Comparison of ENCODE assay signal across 24 cellular contexts in genomic region chr21:44957047-44957831, GRCh38. TPM values are rescaled to one million over a fixed set of nuclear protein-coding genes. Genes with fewer than 3 reads are reported as not detected.
DNase-seq lines count a peak whose midpoint lies in the region; ATAC-seq, FAIRE-seq and TF ChIP-seq lines count a peak whose summit lies in the region.
"Had no signal": no experiment of that assay in that cellular context is flagged by ENCODE, and none has a peak within 500 bp of the region (broad histone marks: within the 10 kb centered on the region; RNA-seq: fewer than 3 reads in every experiment).

No MANE protein-coding gene starts in this region.

- H3K27me3 ChIP-seq in H1 (replicated peaks in 1 of 4; ENCODE audit: control insufficient read depth in 3 of 4, extremely low read depth in 1 of 4, insufficient read depth in 3 of 4, low read length in 3 of 4) (no peaks in the 10 kb centered on the region), lower lobe of right lung (ENCODE audit: low read depth) (no peaks in the 10 kb centered on the region), tibial artery (no peaks in the 10 kb centered on the region)
- H3K27me3 ChIP-seq: colonic mucosa, gastrocnemius medialis, left lung had no signal

- no peaks in the 10 kb centered on the region for H3K9me3 Mint-ChIP-seq in activated CD8-positive, alpha-beta T cell treated with anti-CD3 and anti-CD28 coated beads, Interleukin-2, amount 10 ng/mL, durations not matched to agents 7 days and 5 days (ENCODE audit: insufficient read depth)
- H3K9me3 Mint-ChIP-seq in activated CD8-positive, alpha-beta T cell treated with anti-CD3 and anti-CD28 coated beads for 36 hours, result no peaks in the 10 kb centered on the region
- H3K9me3 Mint-ChIP-seq in HFFc6, result no peaks in the 10 kb centered on the region

- H4K20me1 ChIP-seq in H1 (replicated peaks in 1 of 2; ENCODE audit: control insufficient read depth in 1 of 2, insufficient read depth in 2 of 2, low read length in 2 of 2), result peaks cover 19 to 51% of the 10 kb centered on the region in 2 experiments

- DNase-seq in activated CD8-positive, alpha-beta T cell treated with anti-CD3 and anti-CD28 coated beads, Interleukin-2, amount 10 ng/mL, durations not matched to agents 7 days and 5 days, result no peak
- DNase-seq in activated CD8-positive, alpha-beta T cell treated with anti-CD3 and anti-CD28 coated beads for 36 hours, result no peak
- no peak for DNase-seq in H1 (ENCODE audit: low read depth in 1 of 2, low spot score in 2 of 2)
- DNase-seq in lower lobe of right lung, result peak; percentile 38
- DNase-seq in tibial artery, result peak in 1 of 2 donors; percentile 72
- DNase-seq in COLO668 (lab: John Stamatoyannopoulos, UW; ENCODE audit: unreplicated experiment), result no peak
- DNase-seq in HFFc6, result no peak
- DNase-seq: activated CD4-positive, alpha-beta T cell treated with anti-CD3 and anti-CD28 coated beads for 36 hours; activated CD8-positive, alpha-beta memory T cell treated with anti-CD3 and anti-CD28 coated beads, Interleukin-2, amount 50 U/mL, for 48 hours; C1 segment of cervical spinal cord; colonic mucosa; DMS 273 treated with DMSO at 0.1 percent for 48 hours; gastrocnemius medialis; GDM1; NCI-H1417; NCI-H526; PC-9; small intestine; stimulated activated CD4-positive, alpha-beta T cell treated with anti-CD3 and anti-CD28 coated beads, Interleukin-4, amount 100 ng/mL, for 24 hours; substantia nigra had no signal

- H3K9me3 ChIP-seq in H1 (ENCODE audit: insufficient read depth in 2 of 2, low read depth in 1 of 2, low read length in 1 of 2), result no peaks in the 10 kb centered on the region
- no peaks in the 10 kb centered on the region for H3K9me3 ChIP-seq in lower lobe of right lung
- H3K9me3 ChIP-seq in tibial artery, result no peaks in the 10 kb centered on the region
- H3K9me3 ChIP-seq: colonic mucosa, gastrocnemius medialis, left lung had no signal

- no peak for ATAC-seq in activated CD8-positive, alpha-beta T cell treated with anti-CD3 and anti-CD28 coated beads, Interleukin-2, amount 10 ng/mL, durations not matched to agents 7 days and 5 days
- no peak for ATAC-seq in activated CD8-positive, alpha-beta T cell treated with anti-CD3 and anti-CD28 coated beads for 36 hours
- ATAC-seq in lower lobe of right lung (no peak), GM21786 (IDR thresholded peaks at IDR 0.05; ENCODE audit: unreplicated experiment) (no peak)
- ATAC-seq: activated CD4-positive, alpha-beta T cell treated with anti-CD3 and anti-CD28 coated beads for 36 hours; gastrocnemius medialis had no signal

- WGBS in H1 (ENCODE audit: extremely low coverage in 1 of 2, insufficient coverage in 1 of 2, insufficient read length in 1 of 2, insufficient replicate concordance in 2 of 2, low coverage in 1 of 2, low lambda C conversion rate in 2 of 2, missing lambda C conversion rate in 1 of 2), 2 experiments, result 91% methylated on average over 21 of the region's 22 CpGs; no CpG with 5 or more reads in 1 of the 2 experiments

- H2BK12ac ChIP-seq in H1 (ENCODE audit: low read depth, low read length), result no peak overlapping the region

- H3K4me2 ChIP-seq in H1 (ENCODE audit: insufficient read depth in 1 of 2, low read depth in 2 of 2, low read length in 2 of 2), result no peak overlapping the region
- H3K4me2 ChIP-seq: PC-9 had no signal

- no peak overlapping the region for H3K9ac ChIP-seq in H1 (replicated peaks in 1 of 4; ENCODE audit: extremely low read depth in 1 of 4, low read depth in 3 of 4, low read length in 3 of 4)

- H2AFZ ChIP-seq in H1 (ENCODE audit: low read length), result no peak overlapping the region
- H2AFZ ChIP-seq: PC-9 had no signal

- H3K36me3 ChIP-seq in H1 (ENCODE audit: control insufficient read depth in 2 of 4, insufficient read depth in 4 of 4, low read length in 3 of 4), result peaks cover 9 to 34% (median 18%) of the 10 kb centered on the region in 4 experiments; a peak in 7 of 8 replicates
- peaks cover 36% of the 10 kb centered on the region for H3K36me3 ChIP-seq in lower lobe of right lung
- H3K36me3 ChIP-seq in tibial artery, result peaks cover 0 to 10% (median 0%) of the 10 kb centered on the region in 3 donors
- H3K36me3 ChIP-seq: colonic mucosa had no signal

- no peak for TF ChIP-seq POLR2A in H1 (IDR thresholded peaks at IDR 0.05; ENCODE audit: control extremely low read depth in 1 of 2, low read depth in 2 of 2, low read length in 2 of 2)

- POLR2A ChIA-PET in activated CD8-positive, alpha-beta T cell treated with anti-CD3 and anti-CD28 coated beads, Interleukin-2, amount 10 ng/mL, durations not matched to agents 7 days and 5 days (lab: Charles Lee), result no interaction called here
- POLR2A ChIA-PET in activated CD8-positive, alpha-beta T cell treated with anti-CD3 and anti-CD28 coated beads for 36 hours (lab: Charles Lee), result interaction anchor here (0.6 kb wide), 1 partner anchor 56 kb away, joined by 4 read pairs; no protein-coding TSS in a partner anchor
- POLR2A ChIA-PET in H1 (lab: Charles Lee; ENCODE audit: partially characterized antibody), result interaction anchor here (1.2 to 1.7 kb wide), 4 partner anchors 10 to 24 kb away, joined by 3 to 8 read pairs (median 4); no protein-coding TSS in a partner anchor

- no peaks in the 10 kb centered on the region for H3K23me2 ChIP-seq in H1 (ENCODE audit: low read depth, low read length)

- no peak overlapping the region for H2BK120ac ChIP-seq in H1 (replicated peaks; ENCODE audit: low read depth, low read length)

- H2AK5ac ChIP-seq in H1 (ENCODE audit: low read depth, low read length), result no peak overlapping the region

- intact Hi-C loops in activated CD8-positive, alpha-beta T cell treated with anti-CD3 and anti-CD28 coated beads for 36 hours (cut with micrococcal nuclease), result no loop called here
- intact Hi-C loops in lower lobe of right lung (cut with DNase I), result no loop called here
- intact Hi-C loops in tibial artery (cut with DNase I; ENCODE audit: low total_unique reads), result no loop called here

- no peak for TF ChIP-seq EP300 in H1 (IDR thresholded peaks at IDR 0.05; ENCODE audit: borderline replicate concordance in 1 of 2, low read depth in 2 of 2, low read length in 2 of 2)

- H3K18ac ChIP-seq in H1 (ENCODE audit: extremely low read depth, low read length), result no peak overlapping the region

- no peaks in the 10 kb centered on the region for H3K4me1 ChIP-seq in H1 (replicated peaks in 1 of 4; ENCODE audit: control insufficient read depth in 3 of 4, insufficient read depth in 4 of 4, low read length in 3 of 4)
- peaks cover 28% of the 10 kb centered on the region for H3K4me1 ChIP-seq in lower lobe of right lung
- peaks cover 14 to 100% (median 86%) of the 10 kb centered on the region in 4 donors for H3K4me1 ChIP-seq in tibial artery
- H3K4me1 ChIP-seq: colonic mucosa had no signal

- TF ChIP-seq CTCF in activated CD8-positive, alpha-beta T cell treated with anti-CD3 and anti-CD28 coated beads for 36 hours (IDR thresholded peaks at IDR 0.05), result no peak
- TF ChIP-seq CTCF in H1 (IDR thresholded peaks at IDR 0.05; ENCODE audit: control extremely low read depth in 1 of 3, insufficient read depth in 1 of 3, low read depth in 1 of 3, low read length in 3 of 3) (no peak), lower lobe of right lung (IDR thresholded peaks at IDR 0.05) (no peak), tibial artery (IDR thresholded peaks at IDR 0.05) (no peak), HFFc6 (IDR thresholded peaks at IDR 0.05) (no peak)

- no peak overlapping the region for H3K4me3 Mint-ChIP-seq in activated CD8-positive, alpha-beta T cell treated with anti-CD3 and anti-CD28 coated beads, Interleukin-2, amount 10 ng/mL, durations not matched to agents 7 days and 5 days
- no peak overlapping the region for H3K4me3 Mint-ChIP-seq in activated CD8-positive, alpha-beta T cell treated with anti-CD3 and anti-CD28 coated beads for 36 hours
- no peak overlapping the region for H3K4me3 Mint-ChIP-seq in HFFc6
- H3K4me3 Mint-ChIP-seq: activated CD4-positive, alpha-beta T cell treated with anti-CD3 and anti-CD28 coated beads for 36 hours had no signal

- peaks cover 27% of the 10 kb centered on the region for H3K36me3 Mint-ChIP-seq in activated CD8-positive, alpha-beta T cell treated with anti-CD3 and anti-CD28 coated beads, Interleukin-2, amount 10 ng/mL, durations not matched to agents 7 days and 5 days (ENCODE audit: low read depth)
- peaks cover 24% of the 10 kb centered on the region for H3K36me3 Mint-ChIP-seq in activated CD8-positive, alpha-beta T cell treated with anti-CD3 and anti-CD28 coated beads for 36 hours (ENCODE audit: low read depth)
- peaks cover 21% of the 10 kb centered on the region; the same call in 1 of the 2 replicates for H3K36me3 Mint-ChIP-seq in HFFc6 (ENCODE audit: low read depth)

- no peak overlapping the region for H4K91ac ChIP-seq in H1 (replicated peaks; ENCODE audit: insufficient read length, low read length)

- no peaks in the 10 kb centered on the region for H3K27me3 Mint-ChIP-seq in activated CD8-positive, alpha-beta T cell treated with anti-CD3 and anti-CD28 coated beads, Interleukin-2, amount 10 ng/mL, durations not matched to agents 7 days and 5 days (ENCODE audit: low read depth)
- no peaks in the 10 kb centered on the region for H3K27me3 Mint-ChIP-seq in activated CD8-positive, alpha-beta T cell treated with anti-CD3 and anti-CD28 coated beads for 36 hours
- H3K27me3 Mint-ChIP-seq in HFFc6 (ENCODE audit: insufficient read depth), result no peaks in the 10 kb centered on the region; the same call in 1 of the 2 replicates
- H3K27me3 Mint-ChIP-seq: activated CD4-positive, alpha-beta T cell treated with anti-CD3 and anti-CD28 coated beads for 36 hours had no signal

- H3K56ac ChIP-seq in H1 (replicated peaks; ENCODE audit: insufficient read length, low read depth, low read length), result no peak overlapping the region

- H4K8ac ChIP-seq in H1 (ENCODE audit: extremely low read depth, insufficient read depth, low read length), result peak overlapping the region; percentile 83

- no peak overlapping the region for H3K23ac ChIP-seq in H1 (ENCODE audit: insufficient read length)

- H3K27ac Mint-ChIP-seq in activated CD8-positive, alpha-beta T cell treated with anti-CD3 and anti-CD28 coated beads, Interleukin-2, amount 10 ng/mL, durations not matched to agents 7 days and 5 days, result peak overlapping the region; percentile 52
- H3K27ac Mint-ChIP-seq in activated CD8-positive, alpha-beta T cell treated with anti-CD3 and anti-CD28 coated beads for 36 hours, result no peak overlapping the region
- H3K27ac Mint-ChIP-seq in HFFc6, result no peak overlapping the region
- H3K27ac Mint-ChIP-seq: activated CD4-positive, alpha-beta T cell treated with anti-CD3 and anti-CD28 coated beads for 36 hours had no signal

- TF ChIP-seq RAD21 in H1 (IDR thresholded peaks at IDR 0.05 in 1 of 2, conservative IDR thresholded peaks at IDR 0.05 in 1 of 2; ENCODE audit: low read depth in 2 of 2, low read length in 2 of 2), result no peak

- no peak for FAIRE-seq in H1 (lab: Jason Lieb, UNC)
- FAIRE-seq: small intestine had no signal

- no peaks in the 10 kb centered on the region for H3K4me1 Mint-ChIP-seq in activated CD8-positive, alpha-beta T cell treated with anti-CD3 and anti-CD28 coated beads, Interleukin-2, amount 10 ng/mL, durations not matched to agents 7 days and 5 days (ENCODE audit: low read depth)
- H3K4me1 Mint-ChIP-seq in activated CD8-positive, alpha-beta T cell treated with anti-CD3 and anti-CD28 coated beads for 36 hours (ENCODE audit: low read depth), result no peaks in the 10 kb centered on the region
- peaks cover 19% of the 10 kb centered on the region for H3K4me1 Mint-ChIP-seq in HFFc6 (ENCODE audit: low read depth)
- H3K4me1 Mint-ChIP-seq: activated CD4-positive, alpha-beta T cell treated with anti-CD3 and anti-CD28 coated beads for 36 hours had no signal

- no peak overlapping the region for H3K27ac ChIP-seq in H1 (ENCODE audit: low read depth, low read length)
- H3K27ac ChIP-seq in lower lobe of right lung, result peak overlapping the region; percentile 84
- H3K27ac ChIP-seq in tibial artery, result peak overlapping the region; percentile 93 to 96
- H3K27ac ChIP-seq: 22Rv1, colonic mucosa, epithelial cell of prostate, PC-9 had no signal

- no peak overlapping the region for H3K14ac ChIP-seq in H1 (ENCODE audit: insufficient read length)

- no peak overlapping the region for H2BK5ac ChIP-seq in H1 (ENCODE audit: low read depth, low read length)

- H2BK15ac ChIP-seq in H1 (ENCODE audit: low read length), result no peak overlapping the region

- peaks cover 0 to 58% of the 10 kb centered on the region in 2 experiments; a peak in 3 of 4 replicates for H3K79me2 ChIP-seq in H1 (ENCODE audit: control insufficient read depth in 1 of 2, insufficient read depth in 2 of 2, low read length in 2 of 2)

- H4K5ac ChIP-seq in H1 (ENCODE audit: insufficient read length, low read depth, low read length), result no peak overlapping the region

- peaks cover 22% of the 10 kb centered on the region for H3K79me1 ChIP-seq in H1 (ENCODE audit: low read depth, low read length)

- H3K4me3 ChIP-seq in H1 (ENCODE audit: extremely low read depth in 1 of 4, insufficient read depth in 2 of 4, low read depth in 3 of 4, low read length in 4 of 4) (no peak overlapping the region), lower lobe of right lung (no peak overlapping the region), tibial artery (no peak overlapping the region)
- H3K4me3 ChIP-seq: colonic mucosa, gastrocnemius medialis, left lung, PC-9 had no signal

- CTCF ChIA-PET in activated CD8-positive, alpha-beta T cell treated with anti-CD3 and anti-CD28 coated beads, Interleukin-2, amount 10 ng/mL, durations not matched to agents 7 days and 5 days (lab: Charles Lee), result interaction anchor here (1.9 kb wide), 1 partner anchor 181 kb away, joined by 6 read pairs; no protein-coding TSS in a partner anchor
- CTCF ChIA-PET in activated CD8-positive, alpha-beta T cell treated with anti-CD3 and anti-CD28 coated beads for 36 hours (lab: Charles Lee), result interaction anchor here (0.7 to 1.4 kb wide), 2 partner anchors 11 to 171 kb away, joined by 3 to 5 read pairs; no protein-coding TSS in a partner anchor
- CTCF ChIA-PET in H1 (lab: Charles Lee; ENCODE audit: partially characterized antibody), result interaction anchor here (0.6 to 5.7 kb wide), 7 partner anchors 7 to 181 kb away, joined by 3 to 29 read pairs (median 4); no protein-coding TSS in a partner anchor

- H3K4ac ChIP-seq in H1 (replicated peaks; ENCODE audit: insufficient read length, low read depth, low read length), result no peak overlapping the region

- H2BK20ac ChIP-seq in H1 (ENCODE audit: low read length), result no peak overlapping the region

RNA-seq across cellular contexts. Expression of gene SLX9, which starts 17.4 kb away (rescaled TPM):
- total RNA-seq in activated CD8-positive, alpha-beta T cell treated with anti-CD3 and anti-CD28 coated beads, Interleukin-2, amount 10 ng/mL, durations not matched to agents 7 days and 5 days, result 10 to 100 TPM; 56.6 to 60.4 TPM
- total RNA-seq in activated CD8-positive, alpha-beta T cell treated with anti-CD3 and anti-CD28 coated beads for 36 hours, result 10 to 100 TPM; 76.0 to 76.5 TPM
- 57.3 and 64.1 TPM in 2 replicates for total RNA-seq in H1 (2021; fragmentation: NEBNext Ultra II Directional; extraction: Animal tissue kit (Norgen Biotek cat#: 25700))
- 17.7 and 34.6 TPM in 2 replicates for polyA plus RNA-seq in H1 (2011; rRNA removed)
- 43.7 TPM for polyA plus RNA-seq in H1 (2011; cell fraction: cytosol; rRNA removed)
- 28.5 TPM for polyA plus RNA-seq in H1 (2011; cell fraction: nucleus; rRNA removed)
- 20.8 to 42.4 TPM (median 39.1 TPM) in 4 replicates for polyA plus RNA-seq in H1 (2012, experiment 1 of 2)
- 28.1 TPM for polyA plus RNA-seq in H1 (2012, experiment 2 of 2)
- 28.3 TPM for polyA plus RNA-seq in H1 (2013, experiment 1 of 2)
- polyA plus RNA-seq in H1 (2013, experiment 2 of 2), result 30.5 TPM
- 5.9 and 6.3 TPM in 2 replicates for polyA minus RNA-seq in H1 (2011; rRNA and poly(A)+ RNA removed)
- 28.0 TPM for polyA minus RNA-seq in H1 (2011; cell fraction: cytosol; rRNA and poly(A)+ RNA removed)
- polyA minus RNA-seq in H1 (2011; cell fraction: nucleus; rRNA and poly(A)+ RNA removed), result 8.6 TPM
- total RNA-seq in lower lobe of right lung, result 15.7 TPM
- 10 to 100 TPM; 27.7 to 34.7 (median 31.5) TPM for total RNA-seq in HFFc6 (2021; fragmentation: NEBNext Ultra II Directional; extraction: Animal tissue kit (Norgen Biotek cat#: 25700))

RNA-seq across cellular contexts. Expression of gene ITGB2, which starts 36.5 kb away (rescaled TPM):
- total RNA-seq in activated CD8-positive, alpha-beta T cell treated with anti-CD3 and anti-CD28 coated beads, Interleukin-2, amount 10 ng/mL, durations not matched to agents 7 days and 5 days, result 100 to 1,000 TPM; 503 to 530 TPM
- total RNA-seq in activated CD8-positive, alpha-beta T cell treated with anti-CD3 and anti-CD28 coated beads for 36 hours, result 100 to 1,000 TPM; 340 to 343 TPM
- total RNA-seq in H1 (2021; fragmentation: NEBNext Ultra II Directional; extraction: Animal tissue kit (Norgen Biotek cat#: 25700)), result 0.24 and 0.36 TPM in 2 replicates
- polyA plus RNA-seq in H1 (2011; rRNA removed), result 0.63 and 0.89 TPM in 2 replicates
- 0.76 TPM for polyA plus RNA-seq in H1 (2011; cell fraction: cytosol; rRNA removed)
- polyA plus RNA-seq in H1 (2011; cell fraction: nucleus; rRNA removed), result 1.6 TPM
- polyA plus RNA-seq in H1 (2012, experiment 1 of 2), result 0.40 to 0.58 TPM (median 0.48 TPM) in 4 replicates
- 0.49 TPM for polyA plus RNA-seq in H1 (2012, experiment 2 of 2)
- polyA plus RNA-seq in H1 (2013, experiment 1 of 2), result 0.26 TPM
- polyA plus RNA-seq in H1 (2013, experiment 2 of 2), result 0.52 TPM
- polyA minus RNA-seq in H1 (2011; rRNA and poly(A)+ RNA removed), result 0.25 and 0.27 TPM in 2 replicates
- polyA minus RNA-seq in H1 (2011; cell fraction: cytosol; rRNA and poly(A)+ RNA removed), result not detected
- polyA minus RNA-seq in H1 (2011; cell fraction: nucleus; rRNA and poly(A)+ RNA removed), result 0.70 TPM
- 468 TPM for total RNA-seq in lower lobe of right lung
- total RNA-seq in HFFc6 (2021; fragmentation: NEBNext Ultra II Directional; extraction: Animal tissue kit (Norgen Biotek cat#: 25700)), result under 1 TPM in 3 of 6 experiments, not detected in 3; 0.19 to 0.45 (median 0.33) TPM

Comparison
In these comparisons a context has a peak if more than half of its experiments do, and no peak if none do; other contexts are left out.
1. RNA of gene ITGB2, which starts 36.5 kb away (total RNA-seq): 503 to 530 TPM in activated CD8-positive, alpha-beta T cell treated with anti-CD3 and anti-CD28 coated beads, Interleukin-2, amount 10 ng/mL, durations not matched to agents 7 days and 5 days, 468 TPM in lower lobe of right lung (single experiment) and 340 to 343 TPM in activated CD8-positive, alpha-beta T cell treated with anti-CD3 and anti-CD28 coated beads for 36 hours; 0.24 to 0.36 TPM in H1 and 0.19 to 0.45 TPM in HFFc6; every median in the first group is over 100 times any median in the second.